Comparison of ENCODE assay signal across 9 cellular contexts in the genomic region with DNA sequence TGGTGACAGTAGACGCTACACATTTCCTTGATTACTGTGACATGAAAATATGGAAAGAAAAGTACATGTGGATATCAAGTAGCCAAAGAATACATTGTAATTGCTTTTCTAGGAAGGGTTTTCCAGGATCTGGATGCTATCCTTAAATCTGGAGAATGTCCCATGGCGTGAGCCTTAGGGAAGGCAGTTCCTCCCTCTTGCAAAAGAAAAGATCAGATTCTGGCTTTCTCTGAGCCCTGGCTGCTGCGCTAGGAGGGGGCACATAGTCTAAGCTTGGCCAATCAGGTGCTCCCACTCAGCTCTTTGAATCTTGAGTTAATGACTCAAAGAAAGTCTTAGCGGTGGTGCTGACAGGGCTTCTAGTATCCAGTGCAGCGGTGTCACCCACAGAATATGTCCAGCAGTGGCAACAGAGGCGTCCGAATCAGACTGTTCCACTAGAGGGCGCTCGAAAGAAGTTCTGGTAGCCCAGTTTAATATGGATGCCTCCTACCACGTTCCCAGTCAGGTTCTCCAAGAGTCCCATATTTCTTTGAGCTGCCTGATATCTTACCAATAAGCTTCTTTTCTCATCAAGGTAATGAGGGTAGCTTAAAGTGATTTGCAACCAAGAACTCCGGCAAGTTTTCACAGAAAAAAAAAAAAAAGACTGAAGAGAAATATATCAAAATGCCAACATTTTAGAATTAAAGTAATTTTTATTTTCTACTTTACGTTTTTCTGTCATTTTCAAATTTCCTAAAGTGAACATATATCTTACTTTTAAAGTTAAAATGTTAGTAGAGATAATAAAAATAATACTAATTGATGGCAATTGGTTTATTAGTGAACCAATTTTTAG.
A peak's percentile ranks its signal among the peaks of the same experiment; 100 is the strongest.
DNase-seq lines count a peak whose midpoint lies in the region; TF ChIP-seq lines count a peak whose summit lies in the region.
"Had no signal": no experiment of that assay in that cellular context is flagged by ENCODE, and none has a peak within 500 bp of the region (broad histone marks: within the 10 kb centered on the region; RNA-seq: fewer than 3 reads in every experiment).

No MANE protein-coding gene starts in this region.

- TF ChIP-seq CTCF in foreskin fibroblast (IDR thresholded peaks at IDR 0.05; ENCODE audit: low read depth, low read length) (peak; percentile 57), osteocyte (IDR thresholded peaks at IDR 0.05) (peak; percentile 85), tibial artery (IDR thresholded peaks at IDR 0.05) (peak; percentile 40 to 56)

- H3K27me3 ChIP-seq in tibial artery: no peaks in the 10 kb centered on the region

- no peak overlapping the region for H3K27ac Mint-ChIP-seq in activated T-helper 1 cell treated with anti-CD3 and anti-CD28 coated beads, Interleukin-12 subunit alpha, Interleukin-12 subunit beta, Interleukin-2, Interleukin-4 antibody, amounts not matched to agents 30 ng/mL and 10 ng/mL and 1 ng/mL, durations not matched to agents 14 hours and 24 hours and 36 hours
- H3K27ac Mint-ChIP-seq in osteocyte (ENCODE audit: unreplicated experiment): no peak overlapping the region

- H3K4me3 ChIP-seq in foreskin fibroblast (ENCODE audit: low read depth in 1 of 2, low read length in 2 of 2): no peak overlapping the region
- H3K4me3 ChIP-seq in tibial artery: no peak overlapping the region
- H3K4me3 ChIP-seq: BLaER1 treated with 17β-estradiol and CSF1 and Interleukin-3, amounts not matched to agents 10 nM and 100 nM had no signal

- H3K9me3 Mint-ChIP-seq in activated T-helper 1 cell treated with anti-CD3 and anti-CD28 coated beads, Interleukin-12 subunit alpha, Interleukin-12 subunit beta, Interleukin-2, Interleukin-4 antibody, amounts not matched to agents 30 ng/mL and 10 ng/mL and 1 ng/mL, durations not matched to agents 14 hours and 24 hours and 36 hours: no peaks in the 10 kb centered on the region
- H3K9me3 Mint-ChIP-seq in osteocyte (ENCODE audit: unreplicated experiment): no peaks in the 10 kb centered on the region

- no peaks in the 10 kb centered on the region for H3K4me1 ChIP-seq in tibial artery
- H3K4me1 ChIP-seq: BLaER1 treated with 17β-estradiol and CSF1 and Interleukin-3, amounts not matched to agents 10 nM and 100 nM had no signal

- H3K4me1 Mint-ChIP-seq in activated T-helper 1 cell treated with anti-CD3 and anti-CD28 coated beads, Interleukin-12 subunit alpha, Interleukin-12 subunit beta, Interleukin-2, Interleukin-4 antibody, amounts not matched to agents 30 ng/mL and 10 ng/mL and 1 ng/mL, durations not matched to agents 14 hours and 24 hours and 36 hours (ENCODE audit: low read depth): peaks cover 12% of the 10 kb centered on the region
- H3K4me1 Mint-ChIP-seq in osteocyte (ENCODE audit: unreplicated experiment): peaks cover 5% of the 10 kb centered on the region

- H3K36me3 ChIP-seq in tibial artery: no peaks in the 10 kb centered on the region
- H3K36me3 ChIP-seq: BLaER1 treated with 17β-estradiol and CSF1 and Interleukin-3, amounts not matched to agents 10 nM and 100 nM had no signal

- H3K4me3 Mint-ChIP-seq in activated T-helper 1 cell treated with anti-CD3 and anti-CD28 coated beads, Interleukin-12 subunit alpha, Interleukin-12 subunit beta, Interleukin-2, Interleukin-4 antibody, amounts not matched to agents 30 ng/mL and 10 ng/mL and 1 ng/mL, durations not matched to agents 14 hours and 24 hours and 36 hours: no peak overlapping the region
- H3K4me3 Mint-ChIP-seq in osteocyte (ENCODE audit: unreplicated experiment): no peak overlapping the region

- H3K27me3 Mint-ChIP-seq in activated T-helper 1 cell treated with anti-CD3 and anti-CD28 coated beads, Interleukin-12 subunit alpha, Interleukin-12 subunit beta, Interleukin-2, Interleukin-4 antibody, amounts not matched to agents 30 ng/mL and 10 ng/mL and 1 ng/mL, durations not matched to agents 14 hours and 24 hours and 36 hours (ENCODE audit: insufficient read depth): no peaks in the 10 kb centered on the region
- H3K27me3 Mint-ChIP-seq in osteocyte (ENCODE audit: unreplicated experiment): no peaks in the 10 kb centered on the region

- H3K9me3 ChIP-seq in tibial artery: no peaks in the 10 kb centered on the region
- H3K9me3 ChIP-seq: BLaER1 treated with 17β-estradiol and CSF1 and Interleukin-3, amounts not matched to agents 10 nM and 100 nM had no signal

- no peak overlapping the region for H3K27ac ChIP-seq in tibial artery
- H3K27ac ChIP-seq: BLaER1 treated with 17β-estradiol and CSF1 and Interleukin-3, amounts not matched to agents 10 nM and 100 nM had no signal

- peak; percentile 6 for DNase-seq in NCI-H1436 (lab: John Stamatoyannopoulos, UW)
- DNase-seq in NCI-H1436 treated with DMSO at 0.1 percent for 48 hours (lab: John Stamatoyannopoulos, UW): no peak
- DNase-seq in HUDEP-2 (lab: John Stamatoyannopoulos, UW; ENCODE audit: unreplicated experiment in 76 of 76): peak in 62 of 76 experiments; percentile 0 to 65 (median 34)
- DNase-seq in RKO (ENCODE audit: low spot score): peak; percentile 90
- DNase-seq in activated T-helper 1 cell treated with anti-CD3 and anti-CD28 coated beads, Interleukin-12 subunit alpha, Interleukin-12 subunit beta, Interleukin-2, Interleukin-4 antibody, amounts not matched to agents 30 ng/mL and 10 ng/mL and 1 ng/mL, durations not matched to agents 14 hours and 24 hours and 36 hours (ENCODE audit: low spot score): peak; percentile 14
- DNase-seq in foreskin fibroblast: peak; percentile 61 to 84
- peak; percentile 89 for DNase-seq in osteocyte (ENCODE audit: extremely low spot score, unreplicated experiment)
- DNase-seq in tibial artery: peak; percentile 72 to 77

- H3K36me3 Mint-ChIP-seq in activated T-helper 1 cell treated with anti-CD3 and anti-CD28 coated beads, Interleukin-12 subunit alpha, Interleukin-12 subunit beta, Interleukin-2, Interleukin-4 antibody, amounts not matched to agents 30 ng/mL and 10 ng/mL and 1 ng/mL, durations not matched to agents 14 hours and 24 hours and 36 hours (ENCODE audit: low read depth): no peaks in the 10 kb centered on the region
- no peaks in the 10 kb centered on the region for H3K36me3 Mint-ChIP-seq in osteocyte (ENCODE audit: unreplicated experiment)

- intact Hi-C loops in activated T-helper 1 cell treated with anti-CD3 and anti-CD28 coated beads, Interleukin-12 subunit alpha, Interleukin-12 subunit beta, Interleukin-2, Interleukin-4 antibody, amounts not matched to agents 30 ng/mL and 10 ng/mL and 1 ng/mL, durations not matched to agents 14 hours and 24 hours and 36 hours (cut with micrococcal nuclease): loop anchor here (1.0 kb wide), 2 partner anchors 234 to 259 kb away; no protein-coding TSS in a partner anchor
- intact Hi-C loops in tibial artery (cut with DNase I; ENCODE audit: low total_unique reads): loop anchor here (10.0 kb wide), 1 partner anchor 228 kb away; no protein-coding TSS in a partner anchor
